In genomic region chr5:177269232-177269895, GRCh38 we compare ENCODE assay signal across 31 cellular contexts. TPM values are rescaled to one million over a fixed set of nuclear protein-coding genes. Genes with fewer than 3 reads are reported as not detected.
DNase-seq lines count a peak whose midpoint lies in the region; ATAC-seq, FAIRE-seq and TF ChIP-seq lines count a peak whose summit lies in the region.
"Had no signal": no experiment of that assay in that cellular context is flagged by ENCODE, and none has a peak within 500 bp of the region (broad histone marks: within the 10 kb centered on the region; RNA-seq: fewer than 3 reads in every experiment).

No MANE protein-coding gene starts in this region.

- H3K27ac ChIP-seq in breast epithelium (no peak overlapping the region), pancreas (peak overlapping the region; percentile 47 to 71 (median 65))
- H3K27ac ChIP-seq: PC-9, SJSA1 had no signal

- intact Hi-C loops in MCF 10A (cut with micrococcal nuclease) = no loop called here
- intact Hi-C loops in breast epithelium (cut with DNase I; ENCODE audit: low total_unique reads) = no loop called here
- intact Hi-C loops in pancreas (cut with DNase I) = no loop called here

- H3K27me3 Mint-ChIP-seq in MCF 10A (ENCODE audit: insufficient read depth, unreplicated experiment) = no peaks in the 10 kb centered on the region
- peaks cover 5% of the 10 kb centered on the region for H3K27me3 Mint-ChIP-seq in endothelial cell (ENCODE audit: unreplicated experiment)
- H3K27me3 Mint-ChIP-seq: CD8-positive, alpha-beta memory T cell had no signal

- DNase-seq in MCF 10A (ENCODE audit: unreplicated experiment) = no peak
- DNase-seq in breast epithelium (ENCODE audit: low spot score in 2 of 2) = no peak
- DNase-seq in endothelial cell (ENCODE audit: low spot score) = no peak
- peak in 4 of 6 donors; percentile 35 to 58 (median 50) for DNase-seq in pancreas
- DNase-seq in T1000 (lab: John Stamatoyannopoulos, UW) = no peak
- no peak for DNase-seq in activated CD8-positive, alpha-beta memory T cell treated with anti-CD3 and anti-CD28 coated beads, Interleukin-2, amount 50 U/mL, for 4 hours
- DNase-seq in iPS-NIHi11 (ENCODE audit: low spot score) = no peak
- DNase-seq: 8988T; ACHN; BE2C; Calu3; CD8-positive, alpha-beta memory T cell; DMS153; DND-41; Kasumi-1; MV-4-11; NCI-H1105; NCI-H1436 treated with DMSO at 0.1 percent for 48 hours; NCI-H187 treated with DMSO at 0.1 percent for 48 hours; NCI-H2171 treated with DMSO at 0.1 percent for 48 hours; NCI-H526; NCI-H82; NK-92 treated with Interleukin-12 subunit alpha and Interleukin-12 subunit beta, amount 100 ng/mL, for 24 hours; PC-9 had no signal

- TF ChIP-seq POLR2A in breast epithelium (IDR thresholded peaks at IDR 0.05) = no peak

- CTCF ChIA-PET in MCF 10A (lab: Yijun Ruan, JAX) = interaction anchor here (0.7 to 3.2 kb wide), 7 partner anchors 16 to 232 kb away, joined by 3 to 23 read pairs (median 5); no protein-coding TSS in a partner anchor

- H3K9me3 Mint-ChIP-seq in MCF 10A (ENCODE audit: unreplicated experiment) = no peaks in the 10 kb centered on the region
- no peaks in the 10 kb centered on the region for H3K9me3 Mint-ChIP-seq in endothelial cell (ENCODE audit: unreplicated experiment)
- H3K9me3 Mint-ChIP-seq: CD14-positive monocyte; CD8-positive, alpha-beta memory T cell had no signal

- H3K36me3 ChIP-seq in breast epithelium = peaks cover 10% of the 10 kb centered on the region
- H3K36me3 ChIP-seq in pancreas = peaks cover 0 to 20% (median 18%) of the 10 kb centered on the region in 3 donors

- no peak for FAIRE-seq in pancreas (lab: Jason Lieb, UNC)
- FAIRE-seq: GM12892, H54, HTR-8/SVneo, K562 had no signal

- peak; percentile 73 to 84 (median 76) for ATAC-seq in pancreas
- ATAC-seq: K562, Right ventricle myocardium inferior had no signal

- no peaks in the 10 kb centered on the region for H3K9me3 ChIP-seq in breast epithelium
- no peaks in the 10 kb centered on the region for H3K9me3 ChIP-seq in pancreas
- H3K9me3 ChIP-seq: BE2C, SJSA1 had no signal

- H3K36me3 Mint-ChIP-seq in MCF 10A (ENCODE audit: insufficient read depth, unreplicated experiment) = peaks cover 99% of the 10 kb centered on the region
- peaks cover 41% of the 10 kb centered on the region for H3K36me3 Mint-ChIP-seq in endothelial cell (ENCODE audit: low read depth, unreplicated experiment)

- POLR2A ChIA-PET in MCF 10A (lab: Yijun Ruan, JAX) = interaction anchor here (0.7 to 2.0 kb wide), 12 partner anchors 10 to 86 kb away, joined by 3 to 12 read pairs (median 4); partner anchors contain the start of genes PRELID1 and RAB24

- no TSS peak for BruUV-seq in MCF 10A (replicated peaks; lab: Mats Ljungman, UMichigan)

- no peak overlapping the region for H3K4me3 ChIP-seq in breast epithelium
- no peak overlapping the region for H3K4me3 ChIP-seq in pancreas
- H3K4me3 ChIP-seq: K562, PC-9, SJSA1 had no signal

- TF ChIP-seq CTCF in MCF 10A (IDR thresholded peaks at IDR 0.05; ENCODE audit: unreplicated experiment) (no peak), breast epithelium (IDR thresholded peaks at IDR 0.05) (no peak), endothelial cell (IDR thresholded peaks at IDR 0.05; ENCODE audit: unreplicated experiment) (no peak), pancreas (IDR thresholded peaks at IDR 0.05) (no peak)

- WGBS in pancreas, 2 donors = 43 to 44% methylated on average over 7 of the region's 7 CpGs

- H3K4me1 ChIP-seq in breast epithelium (no peaks in the 10 kb centered on the region), pancreas (peaks cover 8 to 27% (median 19%) of the 10 kb centered on the region in 3 donors)
- H3K4me1 ChIP-seq: BE2C, SJSA1 had no signal

- H3K27me3 ChIP-seq in breast epithelium = no peaks in the 10 kb centered on the region
- no peaks in the 10 kb centered on the region for H3K27me3 ChIP-seq in pancreas
- H3K27me3 ChIP-seq: BE2C, SJSA1 had no signal

- no peak overlapping the region for H3K4me3 Mint-ChIP-seq in MCF 10A (ENCODE audit: unreplicated experiment)
- no peak overlapping the region for H3K4me3 Mint-ChIP-seq in endothelial cell (ENCODE audit: unreplicated experiment)
- H3K4me3 Mint-ChIP-seq: CD14-positive monocyte had no signal

- H3K27ac Mint-ChIP-seq in MCF 10A (ENCODE audit: low read depth, unreplicated experiment) (peak overlapping the region; percentile 50), endothelial cell (ENCODE audit: unreplicated experiment) (peak overlapping the region; percentile 34)

- H3K4me1 Mint-ChIP-seq in MCF 10A (ENCODE audit: insufficient read depth, unreplicated experiment) = peaks cover 17% of the 10 kb centered on the region
- no peaks in the 10 kb centered on the region for H3K4me1 Mint-ChIP-seq in endothelial cell (ENCODE audit: unreplicated experiment)
- H3K4me1 Mint-ChIP-seq: CD14-positive monocyte had no signal

RNA-seq across cellular contexts. Expression of gene RAB24, which starts 34.2 kb away (rescaled TPM):
- total RNA-seq in MCF 10A (2022) (34.3 and 42.6 TPM in 2 replicates), breast epithelium (10 to 100 TPM; 21.4 to 62.9 (median 36.0) TPM), endothelial cell (ENCODE audit: unreplicated experiment) (15.9 TPM), pancreas (10 to 100 TPM; 34.5 to 43.1 (median 37.7) TPM)
- 100 to 1,000 TPM; 125 to 160 TPM for polyA plus RNA-seq in pancreas

RNA-seq across cellular contexts. Expression of gene PRELID1, which starts 34.2 kb away (rescaled TPM):
- total RNA-seq in MCF 10A (2022) = 217 and 267 TPM in 2 replicates
- 10 to 100 TPM; 61.0 to 97.0 (median 68.8) TPM for total RNA-seq in breast epithelium
- 198 TPM for total RNA-seq in endothelial cell (ENCODE audit: unreplicated experiment)
- total RNA-seq in pancreas = 100 to 1,000 TPM in 4 of 6 donors, 10 to 100 TPM in 2; 77.8 to 153 (median 127) TPM
- 100 to 1,000 TPM in 1 of 2 donors, 10 to 100 TPM in 1; 98.6 to 134 TPM for polyA plus RNA-seq in pancreas

RNA-seq across cellular contexts. Expression of gene MXD3, which starts 42.3 kb away (rescaled TPM):
- total RNA-seq in MCF 10A (2022) = 8.4 and 13.2 TPM in 2 replicates
- 10 to 100 TPM in 1 of 3 donors, 1 to 10 TPM in 2; 4.2 to 10.5 (median 9.4) TPM for total RNA-seq in breast epithelium
- 6.4 TPM for total RNA-seq in endothelial cell (ENCODE audit: unreplicated experiment)
- total RNA-seq in pancreas = 1 to 10 TPM; 3.0 to 7.1 (median 5.4) TPM
- polyA plus RNA-seq in pancreas = 10 to 100 TPM; 34.2 to 55.0 TPM

Comparison
In these comparisons a context has a peak if more than half of its experiments do, and no peak if none do; other contexts are left out.
1. DNase-seq: peak in pancreas (4 of 6); none in MCF 10A (single experiment), breast epithelium (0 of 2), endothelial cell (single experiment), T1000 (single experiment), activated CD8-positive, alpha-beta memory T cell treated with anti-CD3 and anti-CD28 coated beads, Interleukin-2, amount 50 U/mL, for 4 hours (single experiment) and iPS-NIHi11 (single experiment).
2. H3K27ac ChIP-seq: peak in pancreas (4 of 4); none in breast epithelium (0 of 2).